Comparison of ENCODE assay signal across 14 cellular contexts in the genomic region with DNA sequence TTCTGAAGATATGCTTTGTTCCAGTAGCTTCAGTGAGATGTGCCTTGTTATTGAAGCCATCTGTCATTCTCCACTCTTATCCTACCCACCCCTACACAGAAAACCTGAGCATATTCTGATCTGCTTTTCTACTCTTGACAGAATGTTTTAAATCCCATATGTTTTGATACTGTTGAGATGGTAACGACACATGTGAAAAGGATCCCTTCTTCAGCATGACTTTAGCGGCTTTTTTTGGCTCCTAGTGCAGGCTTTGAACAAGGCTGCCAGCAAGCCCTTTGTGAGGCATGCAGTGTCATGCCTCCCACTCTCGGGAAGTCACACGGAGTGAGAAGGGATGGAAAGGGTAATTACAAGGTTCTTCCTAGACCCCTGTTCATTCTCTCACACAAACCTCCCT.
DNase-seq lines count a peak whose midpoint lies in the region; ATAC-seq and TF ChIP-seq lines count a peak whose summit lies in the region.
"Had no signal": no experiment of that assay in that cellular context is flagged by ENCODE, and none has a peak within 500 bp of the region (broad histone marks: within the 10 kb centered on the region; RNA-seq: fewer than 3 reads in every experiment).

No MANE protein-coding gene starts in this region.

- 22% methylated on average over 4 of the region's 4 CpGs for WGBS in smooth muscle cell (ENCODE audit: low lambda C conversion rate)

- peaks cover 10% of the 10 kb centered on the region for H3K4me1 Mint-ChIP-seq in glutamatergic neuron (ENCODE audit: low read depth, unreplicated experiment)

- peak; percentile 85 for DNase-seq in NCI-H82 (lab: John Stamatoyannopoulos, UW)
- DNase-seq in NCI-H82 treated with DMSO at 0.1 percent for 48 hours (lab: John Stamatoyannopoulos, UW; ENCODE audit: unreplicated experiment), result no peak
- no peak for DNase-seq in adipocyte (ENCODE audit: low read depth)
- no peak for DNase-seq in glutamatergic neuron
- DNase-seq in smooth muscle cell (lab: John Stamatoyannopoulos, UW; ENCODE audit: unreplicated experiment), result no peak
- no peak for DNase-seq in NCI-H146 treated with DMSO at 0.1 percent for 48 hours (lab: John Stamatoyannopoulos, UW; ENCODE audit: unreplicated experiment)
- DNase-seq in kidney tubule cell (ENCODE audit: low spot score), result no peak
- DNase-seq: 8988T; activated CD4-positive, alpha-beta T cell treated with anti-CD3 and anti-CD28 coated beads, Interleukin-2, amount 10 ng/mL, durations not matched to agents 7 days and 5 days; activated naive CD4-positive, alpha-beta T cell treated with anti-CD3 and anti-CD28 coated beads, Interleukin-2, amount 50 U/mL, for 16 hours; NK-92 treated with Interleukin-12 subunit alpha and Interleukin-12 subunit beta, amount 100 ng/mL, for 24 hours; occipital lobe; stimulated activated CD4-positive, alpha-beta T cell treated with anti-CD3 and anti-CD28 coated beads, Interleukin-4, amount 100 ng/mL, for 1 hour had no signal

- no peaks in the 10 kb centered on the region for H3K27me3 Mint-ChIP-seq in glutamatergic neuron (ENCODE audit: unreplicated experiment)
- H3K27me3 Mint-ChIP-seq: activated CD4-positive, alpha-beta T cell treated with anti-CD3 and anti-CD28 coated beads, Interleukin-2, amount 10 ng/mL, durations not matched to agents 7 days and 5 days had no signal

- no peak for TF ChIP-seq CTCF in glutamatergic neuron (IDR thresholded peaks at IDR 0.05; ENCODE audit: partially characterized antibody, unreplicated experiment)
- TF ChIP-seq CTCF in smooth muscle cell (IDR thresholded peaks at IDR 0.05; ENCODE audit: borderline replicate concordance, insufficient read depth, poor library complexity, severe bottlenecking), result no peak

- peak overlapping the region; percentile 69 for H3K27ac Mint-ChIP-seq in glutamatergic neuron (ENCODE audit: unreplicated experiment)
- H3K27ac Mint-ChIP-seq: activated CD4-positive, alpha-beta T cell treated with anti-CD3 and anti-CD28 coated beads, Interleukin-2, amount 10 ng/mL, durations not matched to agents 7 days and 5 days had no signal

- no peak overlapping the region for H3K4me3 ChIP-seq in adipocyte (ENCODE audit: low read length)
- H3K4me3 ChIP-seq in smooth muscle cell, result no peak overlapping the region

- peak overlapping the region; percentile 69 for H3K4me2 ChIP-seq in smooth muscle cell

- H3K36me3 Mint-ChIP-seq in glutamatergic neuron (ENCODE audit: unreplicated experiment), result no peaks in the 10 kb centered on the region

- no peaks in the 10 kb centered on the region for H3K9me3 Mint-ChIP-seq in glutamatergic neuron (ENCODE audit: unreplicated experiment)

- H4K20me1 ChIP-seq in smooth muscle cell (ENCODE audit: low read depth), result no peaks in the 10 kb centered on the region

- H3K36me3 ChIP-seq in adipocyte (ENCODE audit: control insufficient read depth, insufficient read depth, low read length, severe bottlenecking) (peaks cover 5% of the 10 kb centered on the region), smooth muscle cell (ENCODE audit: low read depth) (peaks cover 16% of the 10 kb centered on the region)

- H2AFZ ChIP-seq in smooth muscle cell (ENCODE audit: low read depth), result no peak overlapping the region

- H3K4me1 ChIP-seq in adipocyte (ENCODE audit: control insufficient read depth, insufficient read depth, low read length), result peaks cover 24% of the 10 kb centered on the region
- peaks cover 16% of the 10 kb centered on the region for H3K4me1 ChIP-seq in smooth muscle cell (ENCODE audit: low read depth)

- no peaks in the 10 kb centered on the region for H3K79me2 ChIP-seq in smooth muscle cell (ENCODE audit: low read depth)

- H3K27ac ChIP-seq in smooth muscle cell (ENCODE audit: low read depth), result peak overlapping the region; percentile 88

- H3K27me3 ChIP-seq in adipocyte (replicated peaks; ENCODE audit: control insufficient read depth, insufficient read depth, low read length) (no peaks in the 10 kb centered on the region), smooth muscle cell (ENCODE audit: low read depth) (no peaks in the 10 kb centered on the region)

- H3K9me3 ChIP-seq in adipocyte (ENCODE audit: control insufficient read depth, low read length), result no peaks in the 10 kb centered on the region
- no peaks in the 10 kb centered on the region for H3K9me3 ChIP-seq in smooth muscle cell (replicated peaks; ENCODE audit: low read depth)

- H3K9ac ChIP-seq in adipocyte (ENCODE audit: low read length), result peak overlapping the region; percentile 2
- H3K9ac ChIP-seq in smooth muscle cell (ENCODE audit: low read depth), result peak overlapping the region; percentile 57

- H3F3A ChIP-seq in smooth muscle cell (ENCODE audit: low read depth), result peaks cover 9% of the 10 kb centered on the region

- no peak overlapping the region for H3K4me3 Mint-ChIP-seq in glutamatergic neuron (ENCODE audit: unreplicated experiment)
- H3K4me3 Mint-ChIP-seq: activated CD4-positive, alpha-beta T cell treated with anti-CD3 and anti-CD28 coated beads, Interleukin-2, amount 10 ng/mL, durations not matched to agents 7 days and 5 days had no signal

- no peak for ATAC-seq in GM18511 (IDR thresholded peaks at IDR 0.05; ENCODE audit: unreplicated experiment)
